In genomic region chr9:123168526-123168925, GRCh38 we compare ENCODE assay signal across 1 cellular context.
TF ChIP-seq lines count a peak whose summit lies in the region.

No MANE protein-coding gene starts in this region.

TF ChIP-seq in H1, 55 proteins besides CTCF, POLR2A, EP300 and RAD21:
- TF ChIP-seq CBX5 (IDR thresholded peaks at IDR 0.05; ENCODE audit: low read depth, low read length) (no peak), MAFK (IDR thresholded peaks at IDR 0.05; ENCODE audit: low read depth, low read length) (no peak), SIN3A (conservative IDR thresholded peaks at IDR 0.05 in 1 of 2, IDR thresholded peaks at IDR 0.05 in 1 of 2; ENCODE audit: low read depth in 1 of 2, low read length in 2 of 2) (peak; percentile 87 to 88), CEBPB (IDR thresholded peaks at IDR 0.05; ENCODE audit: low read depth, low read length) (no peak), NANOG (IDR thresholded peaks at IDR 0.05; ENCODE audit: insufficient read depth, low read depth, low read length, poor library complexity, severe bottlenecking) (no peak), KDM4A (IDR thresholded peaks at IDR 0.05; ENCODE audit: low read depth, low read length, severe bottlenecking) (no peak), ASH2L (IDR thresholded peaks at IDR 0.05; ENCODE audit: low read length) (no peak), KDM1A (IDR thresholded peaks at IDR 0.05; ENCODE audit: borderline replicate concordance, low read length) (no peak)
